ENCODE assay signal across 11 cellular contexts in the genomic region with DNA sequence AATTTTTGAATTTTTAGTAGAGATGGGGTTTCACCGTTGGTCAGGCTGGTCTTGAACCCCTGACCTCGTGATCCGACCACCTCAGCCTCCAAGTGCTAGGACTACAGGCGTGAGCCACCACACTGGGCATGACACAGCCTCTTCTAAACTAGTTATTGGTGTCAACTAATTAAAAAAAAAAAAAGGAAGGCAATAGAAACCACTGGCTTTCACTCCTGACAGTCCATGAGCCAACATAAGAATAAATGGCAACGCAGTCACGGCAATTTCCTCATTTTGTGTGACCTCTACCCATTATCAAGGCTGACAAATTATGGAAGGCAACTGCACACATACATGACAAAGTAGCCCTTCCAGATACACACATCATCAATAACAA. TPM values are rescaled to one million over a fixed set of nuclear protein-coding genes. Genes with fewer than 3 reads are reported as not detected.
DNase-seq lines count a peak whose midpoint lies in the region; ATAC-seq, FAIRE-seq and TF ChIP-seq lines count a peak whose summit lies in the region.
"Had no signal": no experiment of that assay in that cellular context is flagged by ENCODE, and none has a peak within 500 bp of the region (broad histone marks: within the 10 kb centered on the region; RNA-seq: fewer than 3 reads in every experiment).

No MANE protein-coding gene starts in this region.

- peaks cover 52% of the 10 kb centered on the region for H3K4me1 Mint-ChIP-seq in T-helper 1 cell treated with Interleukin-12 subunit alpha and Interleukin-12 subunit beta and Interleukin-4 antibody, amounts not matched to agents 30 μg/mL and 1 μg/mL, for 36 hours (ENCODE audit: low read depth)

- TF ChIP-seq POLR2A in Peyer's patch (IDR thresholded peaks at IDR 0.05) (no peak), GM12892 (IDR thresholded peaks at IDR 0.05; ENCODE audit: low read depth, low read length) (no peak)

- H3K9me3 ChIP-seq in Peyer's patch (no peaks in the 10 kb centered on the region), colonic mucosa (no peaks in the 10 kb centered on the region)

- H3K4me3 Mint-ChIP-seq in T-helper 1 cell treated with Interleukin-12 subunit alpha and Interleukin-12 subunit beta and Interleukin-4 antibody, amounts not matched to agents 30 μg/mL and 1 μg/mL, for 36 hours = no peak overlapping the region

- DNase-seq in T-helper 1 cell = no peak
- DNase-seq in Peyer's patch = no peak
- DNase-seq in colonic mucosa = no peak
- peak; percentile 30 for DNase-seq in stimulated activated CD8-positive, alpha-beta memory T cell treated with anti-CD3 and anti-CD28 coated beads, Interleukin-4, amount 100 ng/mL, for 48 hours
- no peak for DNase-seq in GM03348 (ENCODE audit: low spot score)
- DNase-seq in GM12892 (ENCODE audit: insufficient read length) = no peak
- DNase-seq: effector CD8-positive, alpha-beta T cell; NCI-H446 had no signal

- no peak for ATAC-seq in GM19395 (IDR thresholded peaks at IDR 0.05; ENCODE audit: unreplicated experiment)

- peaks cover 36% of the 10 kb centered on the region for H3K36me3 Mint-ChIP-seq in T-helper 1 cell treated with Interleukin-12 subunit alpha and Interleukin-12 subunit beta and Interleukin-4 antibody, amounts not matched to agents 30 μg/mL and 1 μg/mL, for 36 hours (ENCODE audit: low read depth)

- FAIRE-seq in GM12892 (lab: Jason Lieb, UNC) = no peak
- FAIRE-seq: A204.1 had no signal

- peak overlapping the region; percentile 16 to 51 (median 42) for H3K27ac ChIP-seq in Peyer's patch
- H3K27ac ChIP-seq in colonic mucosa = peak overlapping the region; percentile 34

- no peaks in the 10 kb centered on the region for H3K9me3 Mint-ChIP-seq in T-helper 1 cell treated with Interleukin-12 subunit alpha and Interleukin-12 subunit beta and Interleukin-4 antibody, amounts not matched to agents 30 μg/mL and 1 μg/mL, for 36 hours

- H3K27me3 ChIP-seq in Peyer's patch (no peaks in the 10 kb centered on the region), colonic mucosa (no peaks in the 10 kb centered on the region)

- TF ChIP-seq CTCF in Peyer's patch (IDR thresholded peaks at IDR 0.05) (no peak), colonic mucosa (IDR thresholded peaks at IDR 0.05) (no peak)

- H3K9ac ChIP-seq in colonic mucosa (ENCODE audit: low read depth in 2 of 2, low read length in 2 of 2) = no peak overlapping the region

- H3K27me3 Mint-ChIP-seq in T-helper 1 cell treated with Interleukin-12 subunit alpha and Interleukin-12 subunit beta and Interleukin-4 antibody, amounts not matched to agents 30 μg/mL and 1 μg/mL, for 36 hours (ENCODE audit: low read depth) = no peaks in the 10 kb centered on the region

- intact Hi-C loops in colonic mucosa (cut with DNase I) = no loop called here

- no peak overlapping the region for H3K4me3 ChIP-seq in Peyer's patch
- no peak overlapping the region for H3K4me3 ChIP-seq in colonic mucosa

- H3K4me1 ChIP-seq in Peyer's patch (peaks cover 0 to 12% (median 6%) of the 10 kb centered on the region in 4 donors), colonic mucosa (peaks cover 5% of the 10 kb centered on the region)

- H3K36me3 ChIP-seq in Peyer's patch (no peaks in the 10 kb centered on the region), colonic mucosa (no peaks in the 10 kb centered on the region)

- peak overlapping the region; percentile 41 for H3K27ac Mint-ChIP-seq in T-helper 1 cell treated with Interleukin-12 subunit alpha and Interleukin-12 subunit beta and Interleukin-4 antibody, amounts not matched to agents 30 μg/mL and 1 μg/mL, for 36 hours

RNA-seq across cellular contexts. Expression of gene ARHGEF3, which starts 6.0 kb away (rescaled TPM):
- total RNA-seq in Peyer's patch (10 to 100 TPM in 1 of 4 donors, 1 to 10 TPM in 3; 4.5 to 40.4 (median 6.2) TPM), colonic mucosa (10 to 100 TPM; 10.2 to 14.7 TPM)
- 16.9 TPM for polyA plus RNA-seq in GM12892 (2012; ENCODE audit: missing spikeins)
